In genomic region chr18:62663731-62664336, GRCh38 we compare ENCODE assay signal across 9 cellular contexts. TPM values are rescaled to one million over a fixed set of nuclear protein-coding genes. Genes with fewer than 3 reads are reported as not detected.
A peak's percentile ranks its signal among the peaks of the same experiment; 100 is the strongest.
DNase-seq lines count a peak whose midpoint lies in the region; ATAC-seq, FAIRE-seq and TF ChIP-seq lines count a peak whose summit lies in the region.
"Had no signal": no experiment of that assay in that cellular context is flagged by ENCODE, and none has a peak within 500 bp of the region (broad histone marks: within the 10 kb centered on the region; RNA-seq: fewer than 3 reads in every experiment).

No MANE protein-coding gene starts in this region.

- in situ Hi-C loops in HepG2 (cut with HindIII; ENCODE audit: extremely low pct_ligation_motif_present, low pct_unique_long_range_greater_than_20kb), result no loop called here

- H3K9me3 Mint-ChIP-seq in HFFc6, result no peaks in the 10 kb centered on the region

- no peaks in the 10 kb centered on the region for H4K20me1 ChIP-seq in HepG2 (ENCODE audit: insufficient read depth, low read length)

- H3K36me3 Mint-ChIP-seq in HFFc6 (ENCODE audit: low read depth), result no peaks in the 10 kb centered on the region

- H3K27me3 Mint-ChIP-seq in HFFc6 (ENCODE audit: insufficient read depth), result peaks cover 8% of the 10 kb centered on the region
- H3K27me3 Mint-ChIP-seq: activated naive CD8-positive, alpha-beta T cell had no signal

- TF ChIP-seq CTCF in HFFc6 (IDR thresholded peaks at IDR 0.05), result no peak
- no peak for TF ChIP-seq CTCF in HepG2 (CRISPR knock-in tag; IDR thresholded peaks at IDR 0.05)

- no peak overlapping the region for H3K4me3 ChIP-seq in HepG2 (replicated peaks in 1 of 3; ENCODE audit: insufficient read depth in 1 of 3, low read depth in 2 of 3, low read length in 3 of 3)

- peaks cover 20% of the 10 kb centered on the region for H3K4me1 ChIP-seq in HepG2 (ENCODE audit: insufficient read depth, low read length)

- H3K36me3 ChIP-seq in HepG2 (replicated peaks in 1 of 2; ENCODE audit: control insufficient read depth in 1 of 2, insufficient read depth in 2 of 2, low read length in 2 of 2), result no peaks in the 10 kb centered on the region

- no peak for TF ChIP-seq RAD21 in HepG2 (CRISPR knock-in tag; IDR thresholded peaks at IDR 0.05)

- POLR2A ChIA-PET in HepG2 (lab: Yijun Ruan, JAX), result no interaction called here

- FAIRE-seq in GM18507 (lab: Jason Lieb, UNC), result peak; percentile 70
- no peak for FAIRE-seq in HepG2 (lab: Jason Lieb, UNC)

- 62% methylated on average over 5 of the region's 5 CpGs for WGBS in HepG2 (ENCODE audit: low lambda C conversion rate)

- no peak overlapping the region for H3K27ac ChIP-seq in HepG2 (ENCODE audit: extremely low read length, insufficient read depth, low read length)

- peak; percentile 20 for DNase-seq in GM18507 (ENCODE audit: extremely low spot score, insufficient read length, low read depth)
- DNase-seq in HFFc6, result peak; percentile 70
- peak; percentile 81 for DNase-seq in OCI-M1 (lab: John Stamatoyannopoulos, UW)
- DNase-seq in hepatic stellate cell (ENCODE audit: low spot score), result peak; percentile 58
- no peak for DNase-seq in putamen (ENCODE audit: low spot score)
- DNase-seq in pons (ENCODE audit: low spot score), result no peak
- no peak for DNase-seq in HepG2 (ENCODE audit: low spot score)
- no peak for DNase-seq in inferior parietal cortex (ENCODE audit: extremely low spot score)

- H3K4me1 Mint-ChIP-seq in HFFc6 (ENCODE audit: low read depth), result peaks cover 26% of the 10 kb centered on the region

- intact Hi-C loops in HepG2 (cut with micrococcal nuclease; ENCODE audit: unreplicated experiment), result no loop called here

- H3K9ac ChIP-seq in HepG2 (ENCODE audit: insufficient read depth, low read depth, low read length), result no peak overlapping the region

- no peak overlapping the region for H3K4me3 Mint-ChIP-seq in HFFc6
- H3K4me3 Mint-ChIP-seq: activated naive CD8-positive, alpha-beta T cell had no signal

- H3K4me2 ChIP-seq in HepG2 (ENCODE audit: low read depth, low read length), result no peak overlapping the region

- no peak for TF ChIP-seq POLR2A in HepG2 (IDR thresholded peaks at IDR 0.05; ENCODE audit: insufficient read depth in 1 of 2, low read depth in 2 of 2, low read length in 2 of 2)

- no TSS peak for BruUV-seq in HepG2 (replicated peaks; lab: Mats Ljungman, UMichigan)

- H3K27me3 ChIP-seq in HepG2 (ENCODE audit: control insufficient read depth in 1 of 2, insufficient read depth in 2 of 2, low read length in 2 of 2), result no peaks in the 10 kb centered on the region

- TF ChIP-seq EP300 in HepG2 (IDR thresholded peaks at IDR 0.05; ENCODE audit: low read depth in 2 of 2, low read length in 2 of 2) (no peak), HepG2 (CRISPR knock-in tag; IDR thresholded peaks at IDR 0.05; ENCODE audit: borderline replicate concordance) (no peak)

- no peaks in the 10 kb centered on the region for H3K9me3 ChIP-seq in HepG2 (ENCODE audit: low read length)

- CTCF ChIA-PET in HepG2 (lab: Yijun Ruan, JAX; ENCODE audit: low intra/inter-chr PET ratio, low total read pairs), result no interaction called here

- H3K79me2 ChIP-seq in HepG2 (ENCODE audit: insufficient read depth, low read length), result no peaks in the 10 kb centered on the region

- no peak for ATAC-seq in HepG2

- H2AFZ ChIP-seq in HepG2 (ENCODE audit: low read length), result no peak overlapping the region

- no peak overlapping the region for H3K27ac Mint-ChIP-seq in HFFc6
- H3K27ac Mint-ChIP-seq: activated naive CD8-positive, alpha-beta T cell had no signal

TF ChIP-seq in HepG2, 621 proteins besides CTCF, POLR2A, EP300 and RAD21 (continues in another document):
- TF ChIP-seq ZNF543 (CRISPR knock-in tag; IDR thresholded peaks at IDR 0.05), result no peak
- no peak for TF ChIP-seq ZMYM2 (CRISPR knock-in tag; IDR thresholded peaks at IDR 0.05)
- no peak for TF ChIP-seq TRAFD1 (CRISPR knock-in tag; IDR thresholded peaks at IDR 0.05; ENCODE audit: borderline replicate concordance)
- TF ChIP-seq NCOA2 (CRISPR knock-in tag; IDR thresholded peaks at IDR 0.05), result no peak
- no peak for TF ChIP-seq NCOA1 (CRISPR knock-in tag; IDR thresholded peaks at IDR 0.05)
- no peak for TF ChIP-seq SP1 (IDR thresholded peaks at IDR 0.05)
- TF ChIP-seq SP1 (CRISPR knock-in tag; IDR thresholded peaks at IDR 0.05), result no peak
- no peak for TF ChIP-seq SIX1 (CRISPR knock-in tag; IDR thresholded peaks at IDR 0.05; ENCODE audit: borderline replicate concordance)
- TF ChIP-seq THRA (CRISPR knock-in tag; IDR thresholded peaks at IDR 0.05; ENCODE audit: borderline replicate concordance), result no peak
- TF ChIP-seq MBNL3 (CRISPR knock-in tag; conservative IDR thresholded peaks at IDR 0.05), result no peak
- no peak for TF ChIP-seq HIC2 (CRISPR knock-in tag; IDR thresholded peaks at IDR 0.05; ENCODE audit: low read depth)

RNA-seq across cellular contexts. Expression of gene PHLPP1, which starts 51.5 kb away (rescaled TPM):
- 1 to 10 TPM; 4.5 to 7.9 (median 5.5) TPM for total RNA-seq in HFFc6 (2021; fragmentation: NEBNext Ultra II Directional; extraction: Animal tissue kit (Norgen Biotek cat#: 25700))
- total RNA-seq in HepG2 (2016; rRNA removed; fragmentation: Illumina TruSeq; extraction: Trizol), result 18.5 and 19.8 TPM in 2 replicates
- total RNA-seq in HepG2 (2016; cell fraction: cytosol; rRNA removed; fragmentation: Illumina TruSeq; extraction: Trizol; ENCODE audit: low read depth), result 8.5 and 10.8 TPM in 2 replicates
- total RNA-seq in HepG2 (2016; cell fraction: insoluble cytoplasmic fraction; rRNA removed; fragmentation: Illumina TruSeq; extraction: Trizol), result 16.7 and 17.3 TPM in 2 replicates
- total RNA-seq in HepG2 (2016; cell fraction: membrane; rRNA removed; fragmentation: Illumina TruSeq; extraction: Trizol), result 8.5 and 10.8 TPM in 2 replicates
- total RNA-seq in HepG2 (2016; cell fraction: nucleus; rRNA removed; fragmentation: Illumina TruSeq; extraction: Trizol), result 29.4 and 39.2 TPM in 2 replicates
- 9.2 and 9.8 TPM in 2 replicates for polyA plus RNA-seq in HepG2 (2011; rRNA removed)
- 7.0 and 7.7 TPM in 2 replicates for polyA plus RNA-seq in HepG2 (2011; cell fraction: cytosol; rRNA removed)
- 11.5 and 13.7 TPM in 2 replicates for polyA plus RNA-seq in HepG2 (2011; cell fraction: nucleus; rRNA removed)
- polyA plus RNA-seq in HepG2 (2012), result 9.2 and 15.8 TPM in 2 replicates
- 0.60 and 0.61 TPM in 2 replicates for polyA plus RNA-seq in HepG2 (2016; cell fraction: cytosol; fragmentation: Illumina TruSeq; extraction: Trizol; ENCODE audit: low read depth)
- polyA plus RNA-seq in HepG2 (2016; cell fraction: insoluble cytoplasmic fraction; fragmentation: Illumina TruSeq; extraction: Trizol; ENCODE audit: low read depth), result 13.0 and 17.3 TPM in 2 replicates
- 2.3 and 2.5 TPM in 2 replicates for polyA plus RNA-seq in HepG2 (2016; cell fraction: membrane; fragmentation: Illumina TruSeq; extraction: Trizol; ENCODE audit: low read depth)
- polyA plus RNA-seq in HepG2 (2016; cell fraction: nucleus; fragmentation: Illumina TruSeq; extraction: Trizol; ENCODE audit: insufficient read depth, low read depth), result 17.6 and 19.5 TPM in 2 replicates
- polyA minus RNA-seq in HepG2 (2011; rRNA and poly(A)+ RNA removed; ENCODE audit: low replicate concordance), result 17.9 and 28.2 TPM in 2 replicates
- 24.3 and 29.5 TPM in 2 replicates for polyA minus RNA-seq in HepG2 (2011; cell fraction: cytosol; rRNA and poly(A)+ RNA removed)
- 61.7 and 84.3 TPM in 2 replicates for polyA minus RNA-seq in HepG2 (2011; cell fraction: nucleus; rRNA and poly(A)+ RNA removed)

Comparison
In these comparisons a context has a peak if more than half of its experiments do, and no peak if none do; other contexts are left out.
1. DNase-seq: peak in GM18507 (single experiment), HFFc6 (single experiment), OCI-M1 (single experiment) and hepatic stellate cell (single experiment); none in putamen (single experiment), pons (single experiment), HepG2 (single experiment) and inferior parietal cortex (single experiment).